8 cellular contexts compared by ENCODE assay signal in genomic region chr19:52369463-52370340, GRCh38. TPM values are rescaled to one million over a fixed set of nuclear protein-coding genes. Genes with fewer than 3 reads are reported as not detected.
DNase-seq lines count a peak whose midpoint lies in the region; ATAC-seq and TF ChIP-seq lines count a peak whose summit lies in the region.

TSS of gene ZNF880 (plus strand) at chr19:52369923. CDS start at chr19:52369966, 43 bp downstream.

- ATAC-seq in GM21737 (IDR thresholded peaks at IDR 0.05; ENCODE audit: unreplicated experiment) (peak; percentile 94), lung (ENCODE audit: insufficient read depth, low FRiP score) (peak; percentile 84)

- peaks cover 13% of the 10 kb centered on the region for H3K4me1 Mint-ChIP-seq in CD14-positive monocyte

- H3K4me3 ChIP-seq in lung: peak within 1 kb of the TSS; percentile 45

- H3K9me3 ChIP-seq in lung (ENCODE audit: control insufficient read depth in 2 of 2, insufficient read depth in 1 of 2, low read length in 1 of 2): peaks cover 8 to 23% of the 10 kb centered on the region in 2 donors

- WGBS in lung, 2 donors: 2% methylated on average over 53 of the region's 53 CpGs

- POLR2A ChIA-PET in activated CD8-positive, alpha-beta memory T cell treated with anti-CD3 and anti-CD28 coated beads for 36 hours (lab: Charles Lee): interaction anchor here (0.9 kb wide), 1 partner anchor 33 kb away, joined by 4 read pairs; no protein-coding TSS in a partner anchor

- TF ChIP-seq CTCF in CD14-positive monocyte (IDR thresholded peaks at IDR 0.05): no peak
- TF ChIP-seq CTCF in lung (IDR thresholded peaks at IDR 0.05; ENCODE audit: control extremely low read depth, extremely low read depth): no peak

- H3K27ac ChIP-seq in lung (ENCODE audit: low read depth in 1 of 2, low read length in 1 of 2): peak within 1 kb of the TSS; percentile 90 to 93

- H3K27ac Mint-ChIP-seq in CD14-positive monocyte: peak within 1 kb of the TSS; percentile 92 to 97 (median 95)

- DNase-seq in CD14-positive monocyte (ENCODE audit: low spot score): peak; percentile 87
- DNase-seq in NCI-H2196 (lab: John Stamatoyannopoulos, UW; ENCODE audit: unreplicated experiment): peak; percentile 46
- DNase-seq in effector CD8-positive, alpha-beta T cell (lab: John Stamatoyannopoulos, UW): peak; percentile 89
- peak; percentile 91 for DNase-seq in lung (ENCODE audit: low spot score)
- peak; percentile 88 to 90 for DNase-seq in stimulated activated CD4-positive, alpha-beta T cell treated with anti-CD3 and anti-CD28 coated beads, Interleukin-4, amount 100 ng/mL, for 48 hours (ENCODE audit: low read depth in 2 of 2)
- no peak for DNase-seq in H4 (ENCODE audit: low spot score)

- intact Hi-C loops in CD14-positive monocyte (cut with micrococcal nuclease): no loop called here

- CTCF ChIA-PET in activated CD8-positive, alpha-beta memory T cell treated with anti-CD3 and anti-CD28 coated beads for 36 hours (lab: Charles Lee): interaction anchor here (0.6 kb wide), 1 partner anchor 81 kb away, joined by 3 read pairs; no protein-coding TSS in a partner anchor

- H3K36me3 Mint-ChIP-seq in CD14-positive monocyte: peaks cover 21 to 22% of the 10 kb centered on the region in 2 donors

- no peaks in the 10 kb centered on the region for H3K27me3 ChIP-seq in lung (ENCODE audit: control insufficient read depth, insufficient read depth)

- peaks cover 0 to 5% of the 10 kb centered on the region in 2 donors for H3K4me1 ChIP-seq in lung (ENCODE audit: control insufficient read depth in 2 of 2, insufficient read depth in 2 of 2, low read length in 2 of 2)

- H3K4me3 Mint-ChIP-seq in CD14-positive monocyte: peak within 1 kb of the TSS; percentile 92 to 96

- peaks cover 0 to 3% (median 0%) of the 10 kb centered on the region in 3 donors for H3K27me3 Mint-ChIP-seq in CD14-positive monocyte (ENCODE audit: low read depth in 3 of 3)

- peaks cover 48 to 99% (median 92%) of the 10 kb centered on the region in 7 donors for H3K9me3 Mint-ChIP-seq in CD14-positive monocyte

- peaks cover 11 to 26% of the 10 kb centered on the region in 2 donors for H3K36me3 ChIP-seq in lung (ENCODE audit: control insufficient read depth in 2 of 2, insufficient read depth in 2 of 2, low read length in 2 of 2)

RNA-seq across cellular contexts. Expression of gene ZNF880, which starts in this region (rescaled TPM):
- polyA plus RNA-seq in CD14-positive monocyte (1 to 10 TPM; 4.5 to 5.5 TPM), lung (1 to 10 TPM; 7.8 to 9.0 TPM)
- total RNA-seq in activated CD8-positive, alpha-beta memory T cell treated with anti-CD3 and anti-CD28 coated beads for 36 hours: 10 to 100 TPM; 12.5 to 14.0 TPM
- 10 to 100 TPM; 12.5 to 27.4 TPM for total RNA-seq in lung
- 0.50 and 1.0 TPM in 2 replicates for total RNA-seq in H4 (2014; rRNA removed; shearing (Covaris generic))
